In the genomic region with DNA sequence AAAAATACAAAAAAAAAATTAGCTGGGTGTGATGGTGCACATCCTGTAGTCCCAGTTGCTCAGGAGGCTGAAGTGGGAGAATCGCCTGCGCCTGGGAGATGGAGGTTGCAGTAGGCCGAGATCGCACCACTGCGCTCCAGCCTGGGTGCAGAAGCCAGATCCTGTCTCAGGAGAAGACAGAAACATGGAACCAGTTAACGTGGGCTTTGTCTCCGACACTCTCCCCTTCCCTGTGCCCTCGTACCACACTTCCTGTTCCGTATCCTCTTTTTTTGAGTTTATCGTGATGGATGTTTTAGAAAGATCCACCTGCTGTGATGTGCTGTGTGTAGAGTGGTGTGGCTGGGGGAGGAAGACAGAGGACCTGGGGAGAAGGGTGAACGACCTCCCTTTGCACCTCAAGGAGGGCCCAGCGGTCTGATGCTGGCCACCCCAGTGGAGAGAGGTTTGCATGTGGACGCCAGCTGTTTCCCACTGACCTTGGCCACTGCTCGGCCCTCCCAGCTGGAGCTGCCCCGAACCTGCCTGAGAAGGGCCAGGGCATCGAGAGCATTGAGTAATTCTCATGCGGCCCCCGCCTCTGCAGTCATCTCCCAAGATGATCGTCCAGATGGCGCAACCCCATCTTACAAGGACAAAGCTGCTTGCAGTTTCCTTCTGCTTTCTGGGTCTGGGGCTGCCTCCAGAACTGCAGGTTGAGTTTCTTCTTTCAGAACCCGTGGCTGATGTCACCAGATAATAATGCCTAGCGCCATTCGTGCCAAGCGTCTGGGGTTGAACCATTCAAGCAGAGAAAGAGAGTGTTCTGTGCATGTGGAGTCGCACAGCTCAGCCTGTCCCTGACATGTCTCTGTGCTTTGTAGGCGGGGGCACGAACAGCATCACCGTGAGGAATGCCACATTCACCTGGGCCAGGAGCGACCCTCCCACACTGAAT, we compare ENCODE assay signal across 9 cellular contexts.
DNase-seq lines count a peak whose midpoint lies in the region; ATAC-seq and TF ChIP-seq lines count a peak whose summit lies in the region.
"Had no signal": no experiment of that assay in that cellular context is flagged by ENCODE, and none has a peak within 500 bp of the region (broad histone marks: within the 10 kb centered on the region; RNA-seq: fewer than 3 reads in every experiment).

No MANE protein-coding gene starts in this region.

- H3K36me3 ChIP-seq in esophagus (ENCODE audit: control insufficient read depth in 2 of 2, insufficient read depth in 2 of 2, low read length in 1 of 2) (peaks cover 21 to 43% of the 10 kb centered on the region in 2 donors), mucosa of rectum (ENCODE audit: control insufficient read depth in 2 of 2, insufficient read depth in 2 of 2, low read length in 2 of 2) (peaks cover 14 to 37% of the 10 kb centered on the region in 2 donors), aorta (ENCODE audit: control insufficient read depth in 1 of 2, insufficient read depth in 2 of 2, low read length in 1 of 2) (peaks cover 3 to 4% of the 10 kb centered on the region in 2 donors), OCI-LY7 (ENCODE audit: insufficient read depth, low read length) (peaks cover 92% of the 10 kb centered on the region)

- no peaks in the 10 kb centered on the region for H3K9me3 ChIP-seq in esophagus (ENCODE audit: control insufficient read depth in 2 of 2, insufficient read depth in 1 of 2, low read depth in 1 of 2, low read length in 1 of 2)
- no peaks in the 10 kb centered on the region for H3K9me3 ChIP-seq in mucosa of rectum (ENCODE audit: control insufficient read depth in 2 of 2, low read length in 2 of 2)
- no peaks in the 10 kb centered on the region for H3K9me3 ChIP-seq in aorta (ENCODE audit: control insufficient read depth, low read length)
- H3K9me3 ChIP-seq in OCI-LY7 (ENCODE audit: low read length), result no peaks in the 10 kb centered on the region

- intact Hi-C loops in aorta (cut with DNase I), result no loop called here
- intact Hi-C loops in OCI-LY7 (cut with micrococcal nuclease; ENCODE audit: unreplicated experiment), result no loop called here

- peaks cover 46% of the 10 kb centered on the region for H3K36me3 Mint-ChIP-seq in activated naive CD4-positive, alpha-beta T cell treated with anti-CD3 and anti-CD28 coated beads, Interleukin-2, amount 10 ng/mL, durations not matched to agents 7 days and 5 days

- WGBS in esophagus, 2 donors, result 82% methylated on average over 29 of the region's 29 CpGs
- WGBS in aorta, 2 donors, result 56 to 62% methylated on average over 27 to 29 of the region's 29 CpGs

- H3K27me3 ChIP-seq in esophagus (ENCODE audit: control insufficient read depth in 1 of 2, insufficient read depth in 2 of 2, low read length in 2 of 2) (no peaks in the 10 kb centered on the region), mucosa of rectum (ENCODE audit: control insufficient read depth in 2 of 2, insufficient read depth in 2 of 2, low read length in 2 of 2) (no peaks in the 10 kb centered on the region), aorta (ENCODE audit: control insufficient read depth in 1 of 2, insufficient read depth in 2 of 2, low read length in 1 of 2) (no peaks in the 10 kb centered on the region)

- no peak for DNase-seq in activated naive CD4-positive, alpha-beta T cell treated with anti-CD3 and anti-CD28 coated beads, Interleukin-2, amount 10 ng/mL, durations not matched to agents 7 days and 5 days
- no peak for DNase-seq in activated naive CD4-positive, alpha-beta T cell treated with anti-CD3 and anti-CD28 coated beads, Interleukin-2, amount 50 U/mL, for 16 hours
- peak in 1 of 2 donors; percentile 76 for DNase-seq in aorta
- DNase-seq in OCI-LY7 (ENCODE audit: low spot score), result no peak
- DNase-seq in stimulated activated CD4-positive, alpha-beta T cell treated with anti-CD3 and anti-CD28 coated beads, Interleukin-2, amount 100 ng/mL, for 24 hours, result no peak
- no peak for DNase-seq in activated CD4-positive, alpha-beta T cell treated with anti-CD3 and anti-CD28 coated beads for 1 hour
- DNase-seq: NCI-H748 treated with DMSO at 0.1 percent for 48 hours had no signal

- POLR2A ChIA-PET in OCI-LY7 (lab: Charles Lee), result no interaction called here

- TF ChIP-seq CTCF in OCI-LY7 (conservative IDR thresholded peaks at IDR 0.05; ENCODE audit: low read length), result no peak

- no peak overlapping the region for H3K4me3 Mint-ChIP-seq in activated naive CD4-positive, alpha-beta T cell treated with anti-CD3 and anti-CD28 coated beads, Interleukin-2, amount 10 ng/mL, durations not matched to agents 7 days and 5 days

- H3K9me3 Mint-ChIP-seq in activated naive CD4-positive, alpha-beta T cell treated with anti-CD3 and anti-CD28 coated beads, Interleukin-2, amount 10 ng/mL, durations not matched to agents 7 days and 5 days, result no peaks in the 10 kb centered on the region

- H3K27ac ChIP-seq in esophagus (ENCODE audit: low read depth in 2 of 2, low read length in 1 of 2) (peak overlapping the region; percentile 21 to 44), mucosa of rectum (ENCODE audit: low read depth in 2 of 2, low read length in 2 of 2) (peak overlapping the region; percentile 4 to 48), aorta (ENCODE audit: low read depth in 1 of 2, low read length in 2 of 2) (peak overlapping the region in 1 of 2 donors; percentile 74), OCI-LY7 (ENCODE audit: low read depth, low read length, poor library complexity, severe bottlenecking) (no peak overlapping the region)

- peak overlapping the region; percentile 49 for H3K27ac Mint-ChIP-seq in activated naive CD4-positive, alpha-beta T cell treated with anti-CD3 and anti-CD28 coated beads, Interleukin-2, amount 10 ng/mL, durations not matched to agents 7 days and 5 days

- H3K9me2 ChIP-seq in OCI-LY7 (ENCODE audit: insufficient read depth, low read length), result no peaks in the 10 kb centered on the region

- no peaks in the 10 kb centered on the region for H3K27me3 Mint-ChIP-seq in activated naive CD4-positive, alpha-beta T cell treated with anti-CD3 and anti-CD28 coated beads, Interleukin-2, amount 10 ng/mL, durations not matched to agents 7 days and 5 days

- peak; percentile 33 for ATAC-seq in aorta (ENCODE audit: low FRiP score)

- H3K4me2 ChIP-seq in OCI-LY7 (ENCODE audit: low read length), result no peak overlapping the region

- no peak overlapping the region for H3K9ac ChIP-seq in mucosa of rectum (ENCODE audit: low read depth in 1 of 2, low read length in 2 of 2)

- CTCF ChIA-PET in activated naive CD4-positive, alpha-beta T cell treated with anti-CD3 and anti-CD28 coated beads, Interleukin-2, amount 10 ng/mL, durations not matched to agents 7 days and 5 days (lab: Charles Lee), result interaction anchor here (0.9 to 1.1 kb wide), 2 partner anchors 18 to 201 kb away, joined by 3 to 4 read pairs; no protein-coding TSS in a partner anchor
- CTCF ChIA-PET in OCI-LY7 (lab: Charles Lee; ENCODE audit: unreplicated experiment), result no interaction called here

- no peaks in the 10 kb centered on the region for H3K79me2 ChIP-seq in OCI-LY7 (ENCODE audit: insufficient read depth, low read depth, low read length)

- H3K4me1 Mint-ChIP-seq in activated naive CD4-positive, alpha-beta T cell treated with anti-CD3 and anti-CD28 coated beads, Interleukin-2, amount 10 ng/mL, durations not matched to agents 7 days and 5 days, result peaks cover 10% of the 10 kb centered on the region

- no TSS peak for BruUV-seq in OCI-LY7 (replicated peaks; lab: Mats Ljungman, UMichigan)

- no peaks in the 10 kb centered on the region for H4K20me1 ChIP-seq in OCI-LY7 (ENCODE audit: insufficient read depth, low read length)

- no peak overlapping the region for H3K4me3 ChIP-seq in esophagus (ENCODE audit: low read depth in 1 of 2, low read length in 2 of 2)
- H3K4me3 ChIP-seq in mucosa of rectum (ENCODE audit: low read length in 2 of 2), result no peak overlapping the region
- H3K4me3 ChIP-seq in aorta (ENCODE audit: low read length in 2 of 2), result no peak overlapping the region
- no peak overlapping the region for H3K4me3 ChIP-seq in OCI-LY7 (ENCODE audit: low read depth, low read length, poor library complexity, severe bottlenecking)

- H2AFZ ChIP-seq in OCI-LY7 (ENCODE audit: low read length), result no peak overlapping the region

- H3K4me1 ChIP-seq in esophagus (ENCODE audit: control insufficient read depth in 2 of 2, insufficient read depth in 2 of 2, low read length in 1 of 2) (peaks cover 0 to 2% of the 10 kb centered on the region in 2 donors), mucosa of rectum (ENCODE audit: control insufficient read depth in 2 of 2, insufficient read depth in 2 of 2, low read length in 2 of 2) (no peaks in the 10 kb centered on the region), aorta (ENCODE audit: control insufficient read depth in 1 of 2, insufficient read depth in 2 of 2, low read length in 2 of 2) (peaks cover 3 to 11% of the 10 kb centered on the region in 2 donors), OCI-LY7 (ENCODE audit: insufficient read depth, low read length, poor library complexity, severe bottlenecking) (peaks cover 19% of the 10 kb centered on the region)
